In the genomic region with DNA sequence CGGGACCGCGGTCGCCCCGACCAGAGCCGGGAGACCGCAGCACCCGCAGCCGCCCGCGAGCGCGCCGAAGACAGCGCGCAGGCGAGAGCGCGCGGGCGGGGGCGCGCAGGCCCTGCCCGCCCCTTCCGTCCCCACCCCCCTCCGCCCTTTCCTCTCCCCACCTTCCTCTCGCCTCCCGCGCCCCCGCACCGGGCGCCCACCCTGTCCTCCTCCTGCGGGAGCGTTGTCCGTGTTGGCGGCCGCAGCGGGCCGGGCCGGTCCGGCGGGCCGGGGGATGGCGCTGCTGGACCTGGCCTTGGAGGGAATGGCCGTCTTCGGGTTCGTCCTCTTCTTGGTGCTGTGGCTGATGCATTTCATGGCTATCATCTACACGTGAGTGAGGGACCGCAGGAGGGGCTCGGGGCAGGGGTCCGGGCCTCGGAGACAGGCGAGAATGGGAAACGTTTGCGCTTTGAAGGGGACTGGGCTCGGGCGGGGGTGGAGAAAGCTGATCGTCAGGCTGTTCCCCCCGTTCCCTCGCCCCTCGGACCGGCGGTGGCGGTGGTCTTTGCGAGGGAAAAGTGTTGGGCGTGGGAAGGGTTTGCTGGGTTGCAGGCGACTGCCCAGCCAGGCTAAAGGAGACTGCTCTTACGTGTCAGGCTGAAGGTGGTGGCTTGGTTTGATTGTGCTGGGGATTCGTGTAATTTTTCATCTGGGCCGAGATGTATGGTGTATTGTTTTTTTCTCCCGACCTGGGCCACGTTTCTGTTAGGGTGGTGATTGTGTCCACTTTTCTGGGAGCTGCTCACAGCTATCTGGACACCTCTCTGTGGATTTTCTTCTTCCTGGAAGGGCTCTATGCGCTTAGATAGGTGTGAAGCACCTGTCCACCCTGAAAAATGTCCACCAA, we compare ENCODE assay signal across 1 cellular context.
TF ChIP-seq lines count a peak whose summit lies in the region.

No MANE protein-coding gene starts in this region.

TF ChIP-seq in K562, 482 proteins besides CTCF, POLR2A, EP300 and RAD21 (continued from another document):
- TF ChIP-seq, protein P1, sequence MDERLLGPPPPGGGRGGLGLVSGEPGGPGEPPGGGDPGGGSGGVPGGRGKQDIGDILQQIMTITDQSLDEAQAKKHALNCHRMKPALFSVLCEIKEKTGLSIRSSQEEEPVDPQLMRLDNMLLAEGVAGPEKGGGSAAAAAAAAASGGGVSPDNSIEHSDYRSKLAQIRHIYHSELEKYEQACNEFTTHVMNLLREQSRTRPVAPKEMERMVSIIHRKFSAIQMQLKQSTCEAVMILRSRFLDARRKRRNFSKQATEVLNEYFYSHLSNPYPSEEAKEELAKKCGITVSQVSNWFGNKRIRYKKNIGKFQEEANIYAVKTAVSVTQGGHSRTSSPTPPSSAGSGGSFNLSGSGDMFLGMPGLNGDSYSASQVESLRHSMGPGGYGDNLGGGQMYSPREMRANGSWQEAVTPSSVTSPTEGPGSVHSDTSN (CRISPR knock-in tag; IDR thresholded peaks at IDR 0.05; ENCODE audit: low read depth): no peak
- TF ChIP-seq, protein P1 (tag; conservative IDR thresholded peaks at IDR 0.05; ENCODE audit: low read depth): no peak
- TF ChIP-seq MCM5 (IDR thresholded peaks at IDR 0.05; ENCODE audit: low read depth) (no peak), CBX8 (IDR thresholded peaks at IDR 0.05; ENCODE audit: borderline replicate concordance, extremely low read depth, low read depth, low read length, poor library complexity, severe bottlenecking) (no peak), ESRRB (CRISPR knock-in tag; IDR thresholded peaks at IDR 0.05; ENCODE audit: borderline replicate concordance) (no peak), SMAD4 (CRISPR knock-in tag; conservative IDR thresholded peaks at IDR 0.05) (no peak), CEBPB (tag; IDR thresholded peaks at IDR 0.05) (no peak), C11orf30 (IDR thresholded peaks at IDR 0.05; ENCODE audit: low read depth) (no peak), NR4A1 (CRISPR knock-in tag; IDR thresholded peaks at IDR 0.05) (no peak), NR4A1 (tag; IDR thresholded peaks at IDR 0.05) (no peak), ZBTB5 (IDR thresholded peaks at IDR 0.05) (no peak), FOSL1 (tag; conservative IDR thresholded peaks at IDR 0.05) (peak; percentile 37), MCM7 (IDR thresholded peaks at IDR 0.05) (no peak), PML (IDR thresholded peaks at IDR 0.05; ENCODE audit: low read length) (no peak), ZNF324 (CRISPR knock-in tag; IDR thresholded peaks at IDR 0.05) (no peak), ZBTB17 (CRISPR knock-in tag; IDR thresholded peaks at IDR 0.05) (no peak), CCNT2 (IDR thresholded peaks at IDR 0.05; ENCODE audit: borderline replicate concordance, extremely low read depth, insufficient read length, low read depth, low read length) (no peak), PURB (CRISPR knock-in tag; IDR thresholded peaks at IDR 0.05; ENCODE audit: low read depth) (no peak)
- TF ChIP-seq, protein P2, sequence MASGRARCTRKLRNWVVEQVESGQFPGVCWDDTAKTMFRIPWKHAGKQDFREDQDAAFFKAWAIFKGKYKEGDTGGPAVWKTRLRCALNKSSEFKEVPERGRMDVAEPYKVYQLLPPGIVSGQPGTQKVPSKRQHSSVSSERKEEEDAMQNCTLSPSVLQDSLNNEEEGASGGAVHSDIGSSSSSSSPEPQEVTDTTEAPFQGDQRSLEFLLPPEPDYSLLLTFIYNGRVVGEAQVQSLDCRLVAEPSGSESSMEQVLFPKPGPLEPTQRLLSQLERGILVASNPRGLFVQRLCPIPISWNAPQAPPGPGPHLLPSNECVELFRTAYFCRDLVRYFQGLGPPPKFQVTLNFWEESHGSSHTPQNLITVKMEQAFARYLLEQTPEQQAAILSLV (tag; IDR thresholded peaks at IDR 0.05): no peak
- TF ChIP-seq, protein P3, sequence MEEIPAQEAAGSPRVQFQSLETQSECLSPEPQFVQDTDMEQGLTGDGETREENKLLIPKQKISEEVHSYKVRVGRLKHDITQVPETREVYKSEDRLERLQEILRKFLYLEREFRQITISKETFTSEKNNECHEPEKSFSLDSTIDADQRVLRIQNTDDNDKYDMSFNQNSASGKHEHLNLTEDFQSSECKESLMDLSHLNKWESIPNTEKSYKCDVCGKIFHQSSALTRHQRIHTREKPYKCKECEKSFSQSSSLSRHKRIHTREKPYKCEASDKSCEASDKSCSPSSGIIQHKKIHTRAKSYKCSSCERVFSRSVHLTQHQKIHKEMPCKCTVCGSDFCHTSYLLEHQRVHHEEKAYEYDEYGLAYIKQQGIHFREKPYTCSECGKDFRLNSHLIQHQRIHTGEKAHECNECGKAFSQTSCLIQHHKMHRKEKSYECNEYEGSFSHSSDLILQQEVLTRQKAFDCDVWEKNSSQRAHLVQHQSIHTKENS (CRISPR knock-in tag; IDR thresholded peaks at IDR 0.05): no peak
